Comparison of ENCODE assay signal across 10 cellular contexts in the genomic region with DNA sequence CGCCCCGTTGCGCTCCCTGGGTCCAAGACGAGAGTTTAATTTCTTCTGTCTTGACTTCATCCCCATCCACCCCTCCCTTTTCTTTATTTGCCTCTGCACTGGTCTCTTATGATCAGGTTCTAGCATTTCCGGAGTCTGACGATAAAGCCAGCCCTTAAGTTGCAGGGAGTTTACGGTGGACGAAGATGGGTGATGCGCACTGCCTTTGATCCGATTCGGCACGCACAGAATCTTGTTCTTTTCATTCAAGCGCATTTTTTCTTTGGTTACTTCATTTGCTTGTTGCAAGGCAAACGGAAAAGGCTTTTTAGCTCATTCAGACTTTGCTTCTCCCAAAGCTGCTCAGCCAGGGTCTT. TPM values are rescaled to one million over a fixed set of nuclear protein-coding genes. Genes with fewer than 3 reads are reported as not detected.
A peak's percentile ranks its signal among the peaks of the same experiment; 100 is the strongest.
DNase-seq lines count a peak whose midpoint lies in the region; ATAC-seq, FAIRE-seq and TF ChIP-seq lines count a peak whose summit lies in the region.
"Had no signal": no experiment of that assay in that cellular context is flagged by ENCODE, and none has a peak within 500 bp of the region (broad histone marks: within the 10 kb centered on the region; RNA-seq: fewer than 3 reads in every experiment).

No MANE protein-coding gene starts in this region.

- H3K36me3 ChIP-seq in ES-I3 (ENCODE audit: insufficient read depth, low read length): no peaks in the 10 kb centered on the region
- H3K36me3 ChIP-seq in H1 (ENCODE audit: control insufficient read depth in 2 of 4, insufficient read depth in 4 of 4, low read length in 3 of 4): no peaks in the 10 kb centered on the region
- H3K36me3 ChIP-seq in ovary: no peaks in the 10 kb centered on the region

- no peaks in the 10 kb centered on the region for H3K79me2 ChIP-seq in H1 (ENCODE audit: control insufficient read depth in 1 of 2, insufficient read depth in 2 of 2, low read length in 2 of 2)

- no peak overlapping the region for H4K5ac ChIP-seq in H1 (ENCODE audit: insufficient read length, low read depth, low read length)

- H4K8ac ChIP-seq in H1 (ENCODE audit: extremely low read depth, insufficient read depth, low read length): no peak overlapping the region; the same call in 1 of the 2 replicates

- no peak for TF ChIP-seq POLR2A in H1 (IDR thresholded peaks at IDR 0.05; ENCODE audit: control extremely low read depth in 1 of 2, low read depth in 2 of 2, low read length in 2 of 2)
- no peak for TF ChIP-seq POLR2A in ovary (IDR thresholded peaks at IDR 0.05)

- H2BK120ac ChIP-seq in H1 (replicated peaks; ENCODE audit: low read depth, low read length): no peak overlapping the region

- no peak overlapping the region for H4K91ac ChIP-seq in H1 (replicated peaks; ENCODE audit: insufficient read length, low read length)

- TF ChIP-seq CTCF in H1 (IDR thresholded peaks at IDR 0.05; ENCODE audit: control extremely low read depth in 1 of 3, insufficient read depth in 1 of 3, low read depth in 1 of 3, low read length in 3 of 3): no peak
- no peak for TF ChIP-seq CTCF in ovary (IDR thresholded peaks at IDR 0.05)

- H3K9me3 ChIP-seq in ES-I3 (ENCODE audit: control insufficient read depth, insufficient read depth, low read length) (no peaks in the 10 kb centered on the region), H1 (ENCODE audit: insufficient read depth in 2 of 2, low read depth in 1 of 2, low read length in 1 of 2) (no peaks in the 10 kb centered on the region), ovary (no peaks in the 10 kb centered on the region)

- H3K23me2 ChIP-seq in H1 (ENCODE audit: low read depth, low read length): peaks cover 12% of the 10 kb centered on the region

- POLR2A ChIA-PET in H1 (lab: Charles Lee; ENCODE audit: partially characterized antibody): no interaction called here

- H3K9ac ChIP-seq in ES-I3 (ENCODE audit: low read depth, low read length): peak overlapping the region; percentile 64
- H3K9ac ChIP-seq in H1 (replicated peaks in 1 of 4; ENCODE audit: extremely low read depth in 1 of 4, low read depth in 3 of 4, low read length in 3 of 4): no peak overlapping the region

- H3K18ac ChIP-seq in H1 (ENCODE audit: extremely low read depth, low read length): no peak overlapping the region

- no peak overlapping the region for H3K23ac ChIP-seq in H1 (ENCODE audit: insufficient read length)

- H3K27me3 ChIP-seq in H1 (replicated peaks in 1 of 4; ENCODE audit: control insufficient read depth in 3 of 4, extremely low read depth in 1 of 4, insufficient read depth in 3 of 4, low read length in 3 of 4) (peaks cover 2 to 22% (median 15%) of the 10 kb centered on the region in 4 experiments), ovary (no peaks in the 10 kb centered on the region)

- no peak overlapping the region for H2BK12ac ChIP-seq in H1 (ENCODE audit: low read depth, low read length)

- no peak overlapping the region for H3K56ac ChIP-seq in H1 (replicated peaks; ENCODE audit: insufficient read length, low read depth, low read length)

- H2BK5ac ChIP-seq in H1 (ENCODE audit: low read depth, low read length): no peak overlapping the region

- intact Hi-C loops in ovary (cut with DNase I): no loop called here

- H3K79me1 ChIP-seq in H1 (ENCODE audit: low read depth, low read length): no peaks in the 10 kb centered on the region

- no peak overlapping the region for H2BK20ac ChIP-seq in H1 (ENCODE audit: low read length)

- ATAC-seq in HG03457 (IDR thresholded peaks at IDR 0.05; ENCODE audit: unreplicated experiment) (no peak), HG02588 (IDR thresholded peaks at IDR 0.05; ENCODE audit: unreplicated experiment) (no peak), GM18502 (IDR thresholded peaks at IDR 0.05; ENCODE audit: poor library complexity, unreplicated experiment) (no peak)

- no peak overlapping the region for H3K4ac ChIP-seq in H1 (replicated peaks; ENCODE audit: insufficient read length, low read depth, low read length)

- no peaks in the 10 kb centered on the region for H4K20me1 ChIP-seq in H1 (replicated peaks in 1 of 2; ENCODE audit: control insufficient read depth in 1 of 2, insufficient read depth in 2 of 2, low read length in 2 of 2)

- 0 out of 2 replicates have a peak overlapping the region, but pooled peaks have one; percentile 14 for H2AFZ ChIP-seq in H1 (ENCODE audit: low read length)

- H2AK5ac ChIP-seq in H1 (ENCODE audit: low read depth, low read length): no peak overlapping the region

- DNase-seq in NCI-H2227 (lab: John Stamatoyannopoulos, UW; ENCODE audit: unreplicated experiment): peak; percentile 37
- DNase-seq in H1 (ENCODE audit: low read depth in 1 of 2, low spot score in 2 of 2): no peak
- no peak for DNase-seq in ovary
- no peak for DNase-seq in occipital lobe (lab: John Stamatoyannopoulos, UW)

- H3K14ac ChIP-seq in H1 (ENCODE audit: insufficient read length): no peak overlapping the region

- peak overlapping the region; percentile 83 to 92 for H3K4me2 ChIP-seq in H1 (ENCODE audit: insufficient read depth in 1 of 2, low read depth in 2 of 2, low read length in 2 of 2)

- CTCF ChIA-PET in H1 (lab: Charles Lee; ENCODE audit: partially characterized antibody): interaction anchor here (0.7 to 2.1 kb wide), 13 partner anchors 8 to 271 kb away, joined by 3 to 6 read pairs (median 4); no protein-coding TSS in a partner anchor

- no peak overlapping the region for H2BK15ac ChIP-seq in H1 (ENCODE audit: low read length)

- 5% methylated on average over 14 of the region's 14 CpGs; no CpG with 5 or more reads in 1 of the 2 experiments for WGBS in H1 (ENCODE audit: extremely low coverage in 1 of 2, insufficient coverage in 1 of 2, insufficient read length in 1 of 2, insufficient replicate concordance in 2 of 2, low coverage in 1 of 2, low lambda C conversion rate in 2 of 2, missing lambda C conversion rate in 1 of 2), 2 experiments
- 1 to 3% (median 1%) methylated on average over 14 of the region's 14 CpGs for WGBS in ovary, 3 donors

- TF ChIP-seq EP300 in H1 (IDR thresholded peaks at IDR 0.05; ENCODE audit: borderline replicate concordance in 1 of 2, low read depth in 2 of 2, low read length in 2 of 2) (no peak), ovary (IDR thresholded peaks at IDR 0.05) (no peak)

- H3K27ac ChIP-seq in H1 (ENCODE audit: low read depth, low read length) (no peak overlapping the region), ovary (no peak overlapping the region)

- no peak for FAIRE-seq in H1 (lab: Jason Lieb, UNC)
- FAIRE-seq: GM18507, K562 had no signal

- H3K4me3 ChIP-seq in H1 (ENCODE audit: extremely low read depth in 1 of 4, insufficient read depth in 2 of 4, low read depth in 3 of 4, low read length in 4 of 4): peak overlapping the region; percentile 45 to 88 (median 67)
- peak overlapping the region; percentile 39 for H3K4me3 ChIP-seq in ovary

- H3K4me1 ChIP-seq in ES-I3 (ENCODE audit: insufficient read depth, low read length) (peaks cover 12% of the 10 kb centered on the region), H1 (replicated peaks in 1 of 4; ENCODE audit: control insufficient read depth in 3 of 4, insufficient read depth in 4 of 4, low read length in 3 of 4) (peaks cover 3 to 12% (median 8%) of the 10 kb centered on the region in 4 experiments; a peak in 6 of 7 replicates), ovary (ENCODE audit: insufficient read depth) (peaks cover 1% of the 10 kb centered on the region)

- no peak for TF ChIP-seq RAD21 in H1 (IDR thresholded peaks at IDR 0.05 in 1 of 2, conservative IDR thresholded peaks at IDR 0.05 in 1 of 2; ENCODE audit: low read depth in 2 of 2, low read length in 2 of 2)

TF ChIP-seq in H1, 55 proteins besides CTCF, POLR2A, EP300 and RAD21:
- TF ChIP-seq BACH1 (IDR thresholded peaks at IDR 0.05; ENCODE audit: low read length) (no peak), SUZ12 (IDR thresholded peaks at IDR 0.05; ENCODE audit: low read length) (peak; percentile 57; the same call in 1 of the 2 replicates), EZH2 (IDR thresholded peaks at IDR 0.05; ENCODE audit: low read depth, low read length, severe bottlenecking) (peak; percentile 59)

RNA-seq across cellular contexts. Expression of gene MCTP1, which starts 0.5 kb away (rescaled TPM):
- 3.4 TPM in 2 replicates for total RNA-seq in H1 (2021; fragmentation: NEBNext Ultra II Directional; extraction: Animal tissue kit (Norgen Biotek cat#: 25700))
- polyA plus RNA-seq in H1 (2011; rRNA removed) (0.31 and 0.56 TPM in 2 replicates), ovary (1 to 10 TPM; 2.7 to 5.0 TPM)
- polyA plus RNA-seq in H1 (2011; cell fraction: cytosol; rRNA removed): 0.75 TPM
- 0.60 TPM for polyA plus RNA-seq in H1 (2011; cell fraction: nucleus; rRNA removed)
- polyA plus RNA-seq in H1 (2012, experiment 1 of 2): 1.2 to 4.4 TPM (median 2.0 TPM) in 4 replicates
- 0.76 TPM for polyA plus RNA-seq in H1 (2012, experiment 2 of 2)
- 2.6 TPM for polyA plus RNA-seq in H1 (2013, experiment 1 of 2)
- polyA plus RNA-seq in H1 (2013, experiment 2 of 2): 2.7 TPM
- polyA minus RNA-seq in H1 (2011; rRNA and poly(A)+ RNA removed): 2.6 and 2.9 TPM in 2 replicates
- polyA minus RNA-seq in H1 (2011; cell fraction: cytosol; rRNA and poly(A)+ RNA removed): 2.5 TPM
- 7.9 TPM for polyA minus RNA-seq in H1 (2011; cell fraction: nucleus; rRNA and poly(A)+ RNA removed)
- total RNA-seq in ovary (10 to 100 TPM in 1 of 7 donors, 1 to 10 TPM in 6; 1.7 to 11.4 (median 5.1) TPM), occipital lobe (147 TPM)

Comparison
In these comparisons a context has a peak if more than half of its experiments do, and no peak if none do; other contexts are left out.
1. RNA of gene MCTP1, which starts 0.5 kb away (total RNA-seq): 147 TPM in occipital lobe (single experiment); 1.7 to 11.4 TPM in ovary and 3.4 TPM in H1; every median in the first group is over 10 times any median in the second.